Comparison of ENCODE assay signal across 13 cellular contexts in the genomic region with DNA sequence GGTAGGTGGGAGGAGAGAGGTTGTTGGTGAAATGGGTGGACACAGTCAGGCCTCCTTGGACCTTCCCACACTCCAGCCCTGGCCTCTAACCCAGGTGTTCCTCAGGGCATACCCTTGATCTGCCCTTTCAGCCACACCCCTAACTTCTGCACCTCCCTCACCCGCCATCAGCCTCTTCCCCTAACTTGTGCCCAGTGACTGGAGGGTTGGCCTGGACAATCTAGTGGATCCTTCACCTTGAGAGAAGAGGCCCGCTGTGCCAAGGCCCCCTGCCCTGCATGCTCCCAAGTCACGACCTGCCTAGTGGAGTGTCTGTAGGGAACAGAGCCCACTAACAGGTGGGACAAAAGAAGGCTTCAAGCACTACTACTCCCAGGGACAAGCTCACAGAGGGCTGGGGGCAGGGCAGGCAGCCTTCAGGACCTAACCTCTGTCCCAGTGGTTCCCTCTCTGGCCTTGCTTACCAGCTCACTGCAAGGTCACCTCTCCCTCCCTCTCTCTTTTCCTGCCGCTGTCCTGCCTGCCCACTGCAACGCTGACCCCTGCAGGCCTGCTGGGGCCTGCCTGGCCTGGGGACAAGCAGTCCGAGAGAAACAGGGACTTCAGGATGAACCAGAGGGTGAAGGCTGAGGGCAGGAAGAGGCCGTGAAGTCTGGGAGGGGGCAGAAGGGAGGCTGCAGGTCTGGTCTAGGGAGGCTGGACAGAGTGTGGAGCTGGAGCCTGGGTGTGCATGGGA. TPM values are rescaled to one million over a fixed set of nuclear protein-coding genes. Genes with fewer than 3 reads are reported as not detected.
DNase-seq lines count a peak whose midpoint lies in the region; ATAC-seq, FAIRE-seq and TF ChIP-seq lines count a peak whose summit lies in the region.
"Had no signal": no experiment of that assay in that cellular context is flagged by ENCODE, and none has a peak within 500 bp of the region (broad histone marks: within the 10 kb centered on the region; RNA-seq: fewer than 3 reads in every experiment).

No MANE protein-coding gene starts in this region.

- FAIRE-seq in small intestine (lab: Jason Lieb, UNC): no peak

- H2BK5ac ChIP-seq in H9 (ENCODE audit: insufficient read length, low read length): no peak overlapping the region

- ATAC-seq in HG03520 (IDR thresholded peaks at IDR 0.05; ENCODE audit: unreplicated experiment): no peak
- ATAC-seq: lower lobe of right lung had no signal

- peaks cover 10% of the 10 kb centered on the region for H3K23me2 ChIP-seq in H9 (ENCODE audit: insufficient read length, low read depth, low read length, poor library complexity, severe bottlenecking)

- no peaks in the 10 kb centered on the region for H3K36me3 Mint-ChIP-seq in H9 (ENCODE audit: insufficient read depth in 1 of 3, low read depth in 3 of 3)
- H3K36me3 Mint-ChIP-seq in brain: no peaks in the 10 kb centered on the region
- H3K36me3 Mint-ChIP-seq: activated CD4-positive, alpha-beta memory T cell treated with anti-CD3 and anti-CD28 coated beads for 36 hours; activated naive CD8-positive, alpha-beta T cell treated with anti-CD3 and anti-CD28 coated beads, Interleukin-2, amount 10 ng/mL, durations not matched to agents 7 days and 5 days had no signal

- H2AK5ac ChIP-seq in H9 (ENCODE audit: insufficient read length, low read length): no peak overlapping the region

- H4K5ac ChIP-seq in H9 (ENCODE audit: insufficient read length, low read depth, low read length): no peak overlapping the region

- no CpG with 5 or more reads among the region's 7 CpGs for WGBS in H9 (ENCODE audit: extremely low coverage, insufficient read length, low lambda C conversion rate)
- 74 to 80% methylated on average over 7 of the region's 7 CpGs for WGBS in sigmoid colon, 2 donors
- 61 to 73% (median 67%) methylated on average over 7 of the region's 7 CpGs for WGBS in small intestine, 3 donors

- H3T11ph ChIP-seq in H9 (ENCODE audit: low read length): no peak overlapping the region

- H3K4ac ChIP-seq in H9 (ENCODE audit: low read depth, low read length): no peak overlapping the region

- no peak overlapping the region for H4K91ac ChIP-seq in H9 (ENCODE audit: insufficient read length, low read depth, low read length)

- no peak overlapping the region for H2BK15ac ChIP-seq in H9 (ENCODE audit: low read depth, low read length)

- peak overlapping the region in 2 of 3 experiments; percentile 41 to 83; a peak in 4 of 7 replicates for H3K27ac Mint-ChIP-seq in H9
- H3K27ac Mint-ChIP-seq in brain: peak overlapping the region in 3 of 5 experiments; percentile 32 to 86 (median 44)
- H3K27ac Mint-ChIP-seq: activated CD4-positive, alpha-beta memory T cell treated with anti-CD3 and anti-CD28 coated beads for 36 hours; activated naive CD8-positive, alpha-beta T cell treated with anti-CD3 and anti-CD28 coated beads, Interleukin-2, amount 10 ng/mL, durations not matched to agents 7 days and 5 days had no signal

- peaks cover 38% of the 10 kb centered on the region for H3K27me3 Mint-ChIP-seq in H9 (ENCODE audit: low read depth)
- H3K27me3 Mint-ChIP-seq in brain: peaks cover 28% of the 10 kb centered on the region

- H4K8ac ChIP-seq in H9 (replicated peaks; ENCODE audit: insufficient read length, low read depth, low read length): no peak overlapping the region

- intact Hi-C loops in sigmoid colon (cut with DNase I): no loop called here

- H3K9me3 Mint-ChIP-seq in H9 (no peaks in the 10 kb centered on the region; a peak in 1 of 5 replicates), brain (peaks cover 0 to 13% (median 0%) of the 10 kb centered on the region in 5 experiments)
- H3K9me3 Mint-ChIP-seq: activated CD4-positive, alpha-beta memory T cell treated with anti-CD3 and anti-CD28 coated beads for 36 hours; activated naive CD8-positive, alpha-beta T cell treated with anti-CD3 and anti-CD28 coated beads, Interleukin-2, amount 10 ng/mL, durations not matched to agents 7 days and 5 days had no signal

- H3K36me3 ChIP-seq in sigmoid colon (no peaks in the 10 kb centered on the region), small intestine (ENCODE audit: control insufficient read depth in 2 of 2, insufficient read depth in 2 of 2, low read length in 2 of 2) (no peaks in the 10 kb centered on the region)
- H3K36me3 ChIP-seq: lower lobe of right lung had no signal

- H2BK12ac ChIP-seq in H9 (ENCODE audit: insufficient read length, low read depth, low read length): no peak overlapping the region

- no peaks in the 10 kb centered on the region for H3K79me2 ChIP-seq in H9 (ENCODE audit: insufficient read depth, low read length)

- H3K9ac ChIP-seq in H9 (ENCODE audit: extremely low read depth, insufficient read length, low read length): no peak overlapping the region

- TF ChIP-seq EP300 in sigmoid colon (IDR thresholded peaks at IDR 0.05): no peak

- no peak overlapping the region for H3K4me2 ChIP-seq in H9 (ENCODE audit: insufficient read depth, insufficient read length, low read length)

- H3K56ac ChIP-seq in H9 (ENCODE audit: insufficient read length, low read depth, low read length): no peak overlapping the region

- peaks cover 7% of the 10 kb centered on the region; the same call in 1 of the 2 replicates for H3K27me3 ChIP-seq in H9 (ENCODE audit: insufficient read depth, low read length)
- H3K27me3 ChIP-seq in sigmoid colon: peaks cover 14 to 27% (median 14%) of the 10 kb centered on the region in 3 donors
- peaks cover 2 to 18% of the 10 kb centered on the region in 2 donors for H3K27me3 ChIP-seq in small intestine (ENCODE audit: control insufficient read depth in 2 of 2, insufficient read depth in 2 of 2, low read length in 2 of 2)

- in situ Hi-C loops in ACHN (cut with HindIII; ENCODE audit: low pct_ligation_motif_present, low pct_unique_long_range_greater_than_20kb, low sequenced_read_pairs): no loop called here

- TF ChIP-seq CTCF in H9 (conservative IDR thresholded peaks at IDR 0.05) (peak; percentile 48), brain (conservative IDR thresholded peaks at IDR 0.05) (peak in 1 of 2 experiments; percentile 23), sigmoid colon (IDR thresholded peaks at IDR 0.05) (no peak)

- H3K23ac ChIP-seq in H9 (ENCODE audit: insufficient read length, low read depth, low read length): no peak overlapping the region

- no peak overlapping the region for H2BK120ac ChIP-seq in H9 (ENCODE audit: low read depth, low read length, poor library complexity, severe bottlenecking)

- H3K27ac ChIP-seq in H9 (ENCODE audit: insufficient read length, low read depth, low read length) (no peak overlapping the region), sigmoid colon (no peak overlapping the region), small intestine (ENCODE audit: low read depth in 1 of 2, low read length in 1 of 2) (no peak overlapping the region)
- H3K27ac ChIP-seq: epithelial cell of prostate, lower lobe of right lung had no signal

- no peak overlapping the region for H3K18ac ChIP-seq in H9 (ENCODE audit: insufficient read length, low read depth, low read length)

- peaks cover 46 to 66% of the 10 kb centered on the region in 2 experiments for H3K4me1 Mint-ChIP-seq in H9
- H3K4me1 Mint-ChIP-seq in brain: peaks cover 75% of the 10 kb centered on the region

- DNase-seq in ACHN (peak; percentile 19), H9 (peak; percentile 83), iPS-NIHi7 (ENCODE audit: extremely low spot score) (peak; percentile 72), sigmoid colon (no peak), small intestine (no peak), NCI-H345 (lab: John Stamatoyannopoulos, UW) (no peak)
- DNase-seq: activated CD4-positive, alpha-beta memory T cell treated with anti-CD3 and anti-CD28 coated beads for 36 hours; activated naive CD8-positive, alpha-beta T cell treated with anti-CD3 and anti-CD28 coated beads, Interleukin-2, amount 10 ng/mL, durations not matched to agents 7 days and 5 days; lower lobe of right lung; NCI-H1436 had no signal

- H3K4me3 Mint-ChIP-seq in H9: peak overlapping the region in 1 of 2 experiments; percentile 64; a peak in 2 of 5 replicates
- peak overlapping the region in 4 of 5 experiments; percentile 52 to 89 (median 70) for H3K4me3 Mint-ChIP-seq in brain
- H3K4me3 Mint-ChIP-seq: activated CD4-positive, alpha-beta memory T cell treated with anti-CD3 and anti-CD28 coated beads for 36 hours; activated naive CD8-positive, alpha-beta T cell treated with anti-CD3 and anti-CD28 coated beads, Interleukin-2, amount 10 ng/mL, durations not matched to agents 7 days and 5 days had no signal

- no peak for TF ChIP-seq POLR2A in sigmoid colon (IDR thresholded peaks at IDR 0.05)

- H3K4me1 ChIP-seq in H9 (ENCODE audit: insufficient read depth, low read length): 0 out of 2 replicates have a peak, but pooled peaks cover 2% of the 10 kb centered on the region
- peaks cover 4 to 12% (median 8%) of the 10 kb centered on the region in 4 donors for H3K4me1 ChIP-seq in sigmoid colon
- H3K4me1 ChIP-seq in small intestine (ENCODE audit: control insufficient read depth in 2 of 2, insufficient read depth in 1 of 2, low read depth in 1 of 2, low read length in 1 of 2): peaks cover 2 to 3% of the 10 kb centered on the region in 2 donors

- no peaks in the 10 kb centered on the region for H3K79me1 ChIP-seq in H9 (ENCODE audit: insufficient read depth, low read depth, low read length, poor library complexity, severe bottlenecking)

- no peak overlapping the region for H3K14ac ChIP-seq in H9 (ENCODE audit: insufficient read depth, low read length)

- H4K20me1 ChIP-seq in H9 (ENCODE audit: control insufficient read depth, insufficient read depth, insufficient read length): no peaks in the 10 kb centered on the region

- H3K4me3 ChIP-seq in sigmoid colon (no peak overlapping the region), small intestine (ENCODE audit: low read depth in 1 of 2, low read length in 2 of 2) (no peak overlapping the region)
- H3K4me3 ChIP-seq: lower lobe of right lung had no signal

- H2BK20ac ChIP-seq in H9 (ENCODE audit: low read depth, low read length, poor library complexity, severe bottlenecking): no peak overlapping the region

- no peaks in the 10 kb centered on the region for H3K9me3 ChIP-seq in H9 (ENCODE audit: control insufficient read depth, low read depth, low read length)
- no peaks in the 10 kb centered on the region for H3K9me3 ChIP-seq in sigmoid colon
- H3K9me3 ChIP-seq in small intestine (ENCODE audit: control insufficient read depth, low read depth): no peaks in the 10 kb centered on the region
- H3K9me3 ChIP-seq: lower lobe of right lung had no signal

- H2AFZ ChIP-seq in H9 (ENCODE audit: low read length): no peak overlapping the region

RNA-seq across cellular contexts. Expression of gene SYT7, which starts 3.3 kb away (rescaled TPM):
- 7.0 and 8.8 TPM in 2 replicates for total RNA-seq in H9 (2021)
- polyA plus RNA-seq in brain (ENCODE audit: insufficient read depth, low read depth, low replicate concordance): 24.6 TPM
- total RNA-seq in sigmoid colon: 1 to 10 TPM in 3 of 4 donors, under 1 TPM in 1; 0.66 to 3.6 (median 1.6) TPM
- polyA plus RNA-seq in sigmoid colon: 1 to 10 TPM; 4.2 to 8.4 (median 6.6) TPM
- 1 to 10 TPM in 1 of 3 donors, under 1 TPM in 2; 0.81 to 5.0 (median 0.89) TPM for polyA plus RNA-seq in small intestine
- total RNA-seq: activated CD4-positive, alpha-beta memory T cell treated with anti-CD3 and anti-CD28 coated beads for 36 hours; activated naive CD8-positive, alpha-beta T cell treated with anti-CD3 and anti-CD28 coated beads, Interleukin-2, amount 10 ng/mL, durations not matched to agents 7 days and 5 days had no signal

Comparison
In these comparisons a context has a peak if more than half of its experiments do, and no peak if none do; other contexts are left out.
1. DNase-seq: peak in ACHN (single experiment), H9 (single experiment) and iPS-NIHi7 (single experiment); none in sigmoid colon (single experiment), small intestine (single experiment) and NCI-H345 (single experiment).